ENCODE assay signal across 8 cellular contexts in genomic region chr22:19891350-19892248, GRCh38. TPM values are rescaled to one million over a fixed set of nuclear protein-coding genes. Genes with fewer than 3 reads are reported as not detected.
DNase-seq lines count a peak whose midpoint lies in the region; ATAC-seq and TF ChIP-seq lines count a peak whose summit lies in the region.

No MANE protein-coding gene starts in this region.

- POLR2A ChIA-PET in A673 (lab: Charles Lee; ENCODE audit: low non-redundant PET): no interaction called here

- H3K4me3 Mint-ChIP-seq in nephron progenitor cell: peak overlapping the region; percentile 47

- CTCF ChIA-PET in A673 (lab: Charles Lee): interaction anchor here (0.5 kb wide), 1 partner anchor 156 kb away, joined by 7 read pairs; no protein-coding TSS in a partner anchor

- no peak for TF ChIP-seq POLR2A in suprapubic skin (IDR thresholded peaks at IDR 0.05)

- H3K36me3 Mint-ChIP-seq in nephron progenitor cell (ENCODE audit: low read depth): peaks cover 7% of the 10 kb centered on the region

- H3K4me1 Mint-ChIP-seq in nephron progenitor cell: peaks cover 41% of the 10 kb centered on the region

- H3K4me3 ChIP-seq in A673 (ENCODE audit: low read depth, low read length, poor library complexity, severe bottlenecking) (no peak overlapping the region), suprapubic skin (peak overlapping the region; percentile 15)

- DNase-seq in A673 (ENCODE audit: low spot score): peak; percentile 98
- peak; percentile 50 for DNase-seq in NCI-H2227 treated with DMSO at 0.1 percent for 48 hours (lab: John Stamatoyannopoulos, UW)
- peak; percentile 91 for DNase-seq in activated CD4-positive, alpha-beta T cell treated with anti-CD3 and anti-CD28 coated beads for 48 hours
- DNase-seq in effector CD4-positive, alpha-beta T cell: peak; percentile 80
- no peak for DNase-seq in nephron progenitor cell
- DNase-seq in suprapubic skin (ENCODE audit: low spot score in 2 of 2): no peak

- H3K27ac ChIP-seq in A673 (ENCODE audit: low read depth, low read length, poor library complexity, severe bottlenecking) (peak overlapping the region; percentile 82), suprapubic skin (no peak overlapping the region)

- TF ChIP-seq EP300 in suprapubic skin (IDR thresholded peaks at IDR 0.05): no peak

- no peaks in the 10 kb centered on the region for H3K9me3 Mint-ChIP-seq in nephron progenitor cell

- H3K36me3 ChIP-seq in A673 (ENCODE audit: insufficient read depth, low read length, poor library complexity, severe bottlenecking) (no peaks in the 10 kb centered on the region), suprapubic skin (peaks cover 20% of the 10 kb centered on the region)

- no TSS peak for BruUV-seq in A673 (replicated peaks; lab: Mats Ljungman, UMichigan)

- H3K4me1 ChIP-seq in A673 (ENCODE audit: insufficient read depth, low read length, poor library complexity, severe bottlenecking) (peaks cover 53% of the 10 kb centered on the region), suprapubic skin (peaks cover 49% of the 10 kb centered on the region)

- TF ChIP-seq CTCF in A673 (conservative IDR thresholded peaks at IDR 0.05; ENCODE audit: low read depth, low read length) (peak; percentile 1; the same call in 1 of the 2 replicates), nephron progenitor cell (IDR thresholded peaks at IDR 0.05) (no peak), suprapubic skin (IDR thresholded peaks at IDR 0.05) (no peak)

- H3K27me3 ChIP-seq in A673 (replicated peaks; ENCODE audit: insufficient read depth, low read depth, low read length, poor library complexity): no peaks in the 10 kb centered on the region
- H3K27me3 ChIP-seq in suprapubic skin: no peaks in the 10 kb centered on the region

- WGBS in suprapubic skin: 23% methylated on average over 15 of the region's 32 CpGs

- H3K27me3 Mint-ChIP-seq in nephron progenitor cell (ENCODE audit: low read depth, poor library complexity): peaks cover 13% of the 10 kb centered on the region

- ATAC-seq in GM21529 (IDR thresholded peaks at IDR 0.05; ENCODE audit: unreplicated experiment): peak; percentile 70
- ATAC-seq in HG02981 (IDR thresholded peaks at IDR 0.05; ENCODE audit: unreplicated experiment): no peak

- H3K9me3 ChIP-seq in A673 (ENCODE audit: low read depth, low read length, poor library complexity, severe bottlenecking): no peaks in the 10 kb centered on the region
- no peaks in the 10 kb centered on the region for H3K9me3 ChIP-seq in suprapubic skin

- intact Hi-C loops in A673 (cut with micrococcal nuclease; ENCODE audit: unreplicated experiment): no loop called here

- H3K27ac Mint-ChIP-seq in nephron progenitor cell: no peak overlapping the region

RNA-seq across cellular contexts. Expression of gene GNB1L, which starts 36.9 kb away (rescaled TPM):
- total RNA-seq in A673 (2021): 17.8 and 17.9 TPM in 2 replicates
- total RNA-seq in suprapubic skin: 10 to 100 TPM in 3 of 4 donors, 1 to 10 TPM in 1; 6.3 to 14.6 (median 10.9) TPM

RNA-seq across cellular contexts. Expression of gene RTL10, which starts 36.9 kb away (rescaled TPM):
- total RNA-seq in A673 (2021) (22.7 and 25.6 TPM in 2 replicates), suprapubic skin (10 to 100 TPM; 21.8 to 46.2 (median 32.4) TPM)

RNA-seq across cellular contexts. Expression of gene COMT, which starts 50.0 kb away (rescaled TPM):
- total RNA-seq in A673 (2021) (87.8 and 98.6 TPM in 2 replicates), suprapubic skin (100 to 1,000 TPM; 206 to 293 (median 246) TPM)

RNA-seq across cellular contexts. Expression of gene TXNRD2, which starts 50.0 kb away (rescaled TPM):
- total RNA-seq in A673 (2021) (25.2 and 32.6 TPM in 2 replicates), suprapubic skin (10 to 100 TPM in 2 of 4 donors, 1 to 10 TPM in 2; 8.4 to 33.2 (median 15.7) TPM)

Comparison
In these comparisons a context has a peak if more than half of its experiments do, and no peak if none do; other contexts are left out.
1. DNase-seq: peak in A673 (single experiment), NCI-H2227 treated with DMSO at 0.1 percent for 48 hours (single experiment), activated CD4-positive, alpha-beta T cell treated with anti-CD3 and anti-CD28 coated beads for 48 hours (single experiment) and effector CD4-positive, alpha-beta T cell (single experiment); none in nephron progenitor cell (single experiment) and suprapubic skin (0 of 2).